8 cellular contexts compared by ENCODE assay signal in the genomic region with DNA sequence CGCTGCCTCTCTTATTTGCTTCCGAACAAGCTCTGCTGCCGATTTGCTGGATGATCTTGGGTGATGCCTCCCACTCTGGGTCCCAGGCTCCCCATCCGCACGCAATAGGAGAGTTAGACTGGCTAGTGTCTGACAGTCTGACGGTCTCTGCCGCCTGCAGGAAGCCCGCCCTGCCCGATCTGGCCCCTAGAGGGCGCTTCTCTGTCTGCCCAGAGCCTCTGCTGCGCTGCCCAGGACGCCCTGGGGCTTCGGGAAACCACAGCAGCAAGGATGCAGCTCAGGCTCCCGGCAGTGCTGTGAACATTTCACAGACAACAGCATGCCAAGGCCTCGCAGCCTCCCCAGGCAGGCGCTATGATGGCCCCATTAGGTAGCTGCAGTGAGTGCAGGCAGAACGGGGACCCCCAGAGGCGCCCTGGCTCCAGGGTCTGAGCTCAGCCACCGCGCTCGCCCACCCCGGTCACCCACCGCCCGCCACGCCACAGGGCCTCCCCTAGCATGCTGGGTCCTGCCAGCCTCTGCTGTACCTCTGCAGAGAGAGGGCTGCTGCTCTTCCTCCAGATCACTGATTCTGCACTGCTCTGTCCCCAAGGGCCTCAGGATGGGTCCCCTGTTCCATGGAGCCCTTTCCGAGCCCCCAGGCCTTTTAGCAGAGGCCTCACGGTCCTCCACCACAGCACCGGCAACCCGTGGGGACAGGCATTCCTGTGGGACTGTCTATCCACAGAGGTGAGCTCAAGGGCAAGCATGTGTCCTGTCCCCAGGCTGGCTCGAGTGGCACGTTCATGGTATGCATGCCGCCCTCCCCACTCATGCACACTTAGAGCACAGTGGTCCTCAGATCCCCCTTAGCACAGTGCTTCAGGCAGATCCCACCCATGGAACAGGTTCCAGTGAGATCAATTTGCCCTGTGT. TPM values are rescaled to one million over a fixed set of nuclear protein-coding genes. Genes with fewer than 3 reads are reported as not detected.
DNase-seq lines count a peak whose midpoint lies in the region; ATAC-seq and TF ChIP-seq lines count a peak whose summit lies in the region.

No MANE protein-coding gene starts in this region.

- TF ChIP-seq CTCF in AG09319 (IDR thresholded peaks at IDR 0.05; ENCODE audit: low read depth, low read length), result peak; percentile 95
- TF ChIP-seq CTCF in lower lobe of right lung (IDR thresholded peaks at IDR 0.05), result peak; percentile 96

- peaks cover 9% of the 10 kb centered on the region for H3K4me1 ChIP-seq in lower lobe of right lung

- ATAC-seq in lower lobe of right lung (peak; percentile 91 to 93), GM19455 (IDR thresholded peaks at IDR 0.05; ENCODE audit: unreplicated experiment) (no peak)

- H3K4me3 Mint-ChIP-seq in activated CD4-positive, alpha-beta memory T cell treated with anti-CD3 and anti-CD28 coated beads, Interleukin-2, amount 10 ng/mL, durations not matched to agents 7 days and 5 days, result no peak overlapping the region

- DNase-seq in AG09319 (ENCODE audit: extremely low read depth, low read depth) (peak; percentile 54), H4 (ENCODE audit: low spot score) (peak; percentile 76), NCI-H748 treated with DMSO at 0.1 percent for 48 hours (lab: John Stamatoyannopoulos, UW) (peak; percentile 10), dermis microvascular lymphatic vessel endothelial cell (ENCODE audit: low read depth in 2 of 2) (peak; percentile 70 to 84), lower lobe of right lung (peak; percentile 89)
- peak; percentile 85 for DNase-seq in activated CD4-positive, alpha-beta memory T cell treated with anti-CD3 and anti-CD28 coated beads, Interleukin-2, amount 10 ng/mL, durations not matched to agents 7 days and 5 days
- DNase-seq in stimulated activated CD4-positive, alpha-beta T cell treated with anti-CD3 and anti-CD28 coated beads, TNF-alpha, amount 100 ng/mL, for 4 hours (ENCODE audit: low read depth in 3 of 3), result peak; percentile 50 to 62 (median 57)

- no peaks in the 10 kb centered on the region for H3K9me3 Mint-ChIP-seq in activated CD4-positive, alpha-beta memory T cell treated with anti-CD3 and anti-CD28 coated beads, Interleukin-2, amount 10 ng/mL, durations not matched to agents 7 days and 5 days

- CTCF ChIA-PET in activated CD4-positive, alpha-beta memory T cell treated with anti-CD3 and anti-CD28 coated beads, Interleukin-2, amount 10 ng/mL, durations not matched to agents 7 days and 5 days (lab: Charles Lee), result interaction anchor here (0.6 to 2.4 kb wide), 14 partner anchors 9 to 238 kb away, joined by 3 to 11 read pairs (median 4); a partner anchor contains a TSS

- H3K27ac ChIP-seq in lower lobe of right lung, result no peak overlapping the region

- H3K9me3 ChIP-seq in lower lobe of right lung, result no peaks in the 10 kb centered on the region

- H3K27me3 ChIP-seq in lower lobe of right lung (ENCODE audit: low read depth), result no peaks in the 10 kb centered on the region

- no peaks in the 10 kb centered on the region for H3K27me3 Mint-ChIP-seq in activated CD4-positive, alpha-beta memory T cell treated with anti-CD3 and anti-CD28 coated beads, Interleukin-2, amount 10 ng/mL, durations not matched to agents 7 days and 5 days

- H3K36me3 Mint-ChIP-seq in activated CD4-positive, alpha-beta memory T cell treated with anti-CD3 and anti-CD28 coated beads, Interleukin-2, amount 10 ng/mL, durations not matched to agents 7 days and 5 days (ENCODE audit: low read depth), result peaks cover 5% of the 10 kb centered on the region

- no peak overlapping the region for H3K4me3 ChIP-seq in lower lobe of right lung

- H3K4me1 Mint-ChIP-seq in activated CD4-positive, alpha-beta memory T cell treated with anti-CD3 and anti-CD28 coated beads, Interleukin-2, amount 10 ng/mL, durations not matched to agents 7 days and 5 days, result peaks cover 8% of the 10 kb centered on the region

- intact Hi-C loops in lower lobe of right lung (cut with DNase I), result no loop called here

- no peak overlapping the region for H3K27ac Mint-ChIP-seq in activated CD4-positive, alpha-beta memory T cell treated with anti-CD3 and anti-CD28 coated beads, Interleukin-2, amount 10 ng/mL, durations not matched to agents 7 days and 5 days

- peaks cover 11% of the 10 kb centered on the region for H3K36me3 ChIP-seq in lower lobe of right lung

- POLR2A ChIA-PET in activated CD4-positive, alpha-beta memory T cell treated with anti-CD3 and anti-CD28 coated beads, Interleukin-2, amount 10 ng/mL, durations not matched to agents 7 days and 5 days (lab: Charles Lee), result interaction anchor here (0.9 to 1.6 kb wide), 4 partner anchors 27 to 116 kb away, joined by 3 to 4 read pairs (median 4); no protein-coding TSS in a partner anchor

RNA-seq across cellular contexts. Expression of a gene that starts 4.3 kb away (rescaled TPM):
- total RNA-seq in H4 (2014; rRNA removed; shearing (Covaris generic)), result not detected in 2 replicates
- under 1 TPM; 0.55 to 0.63 TPM for total RNA-seq in activated CD4-positive, alpha-beta memory T cell treated with anti-CD3 and anti-CD28 coated beads, Interleukin-2, amount 10 ng/mL, durations not matched to agents 7 days and 5 days
- total RNA-seq in dermis microvascular lymphatic vessel endothelial cell (0.25 TPM in 1 of 2 replicates, not detected in the other), lower lobe of right lung (0.44 TPM)

RNA-seq across cellular contexts. Expression of a gene that starts 30.8 kb away (rescaled TPM):
- not detected in 2 replicates for total RNA-seq in H4 (2014; rRNA removed; shearing (Covaris generic))
- not detected for total RNA-seq in activated CD4-positive, alpha-beta memory T cell treated with anti-CD3 and anti-CD28 coated beads, Interleukin-2, amount 10 ng/mL, durations not matched to agents 7 days and 5 days
- under 0.01 and 0.13 TPM in 2 replicates for total RNA-seq in dermis microvascular lymphatic vessel endothelial cell
- total RNA-seq in lower lobe of right lung, result 0.24 TPM

RNA-seq across cellular contexts. Expression of a gene that starts 57.5 kb away (rescaled TPM):
- total RNA-seq in H4 (2014; rRNA removed; shearing (Covaris generic)), result 15.8 and 21.7 TPM in 2 replicates
- 10 to 100 TPM; 11.4 to 12.7 TPM for total RNA-seq in activated CD4-positive, alpha-beta memory T cell treated with anti-CD3 and anti-CD28 coated beads, Interleukin-2, amount 10 ng/mL, durations not matched to agents 7 days and 5 days
- total RNA-seq in dermis microvascular lymphatic vessel endothelial cell (6.5 and 11.5 TPM in 2 replicates), lower lobe of right lung (35.4 TPM)

Comparison
In these comparisons a context has a peak if more than half of its experiments do, and no peak if none do; other contexts are left out.
1. DNase-seq: peak in every context shown above with its lines; median percentile 89 in lower lobe of right lung; 85 in activated CD4-positive, alpha-beta memory T cell treated with anti-CD3 and anti-CD28 coated beads, Interleukin-2, amount 10 ng/mL, durations not matched to agents 7 days and 5 days; 77 in dermis microvascular lymphatic vessel endothelial cell; 76 in H4; 57 in stimulated activated CD4-positive, alpha-beta T cell treated with anti-CD3 and anti-CD28 coated beads, TNF-alpha, amount 100 ng/mL, for 4 hours; 54 in AG09319; 10 in NCI-H748 treated with DMSO at 0.1 percent for 48 hours.